ENCODE assay signal across 8 cellular contexts in the genomic region with DNA sequence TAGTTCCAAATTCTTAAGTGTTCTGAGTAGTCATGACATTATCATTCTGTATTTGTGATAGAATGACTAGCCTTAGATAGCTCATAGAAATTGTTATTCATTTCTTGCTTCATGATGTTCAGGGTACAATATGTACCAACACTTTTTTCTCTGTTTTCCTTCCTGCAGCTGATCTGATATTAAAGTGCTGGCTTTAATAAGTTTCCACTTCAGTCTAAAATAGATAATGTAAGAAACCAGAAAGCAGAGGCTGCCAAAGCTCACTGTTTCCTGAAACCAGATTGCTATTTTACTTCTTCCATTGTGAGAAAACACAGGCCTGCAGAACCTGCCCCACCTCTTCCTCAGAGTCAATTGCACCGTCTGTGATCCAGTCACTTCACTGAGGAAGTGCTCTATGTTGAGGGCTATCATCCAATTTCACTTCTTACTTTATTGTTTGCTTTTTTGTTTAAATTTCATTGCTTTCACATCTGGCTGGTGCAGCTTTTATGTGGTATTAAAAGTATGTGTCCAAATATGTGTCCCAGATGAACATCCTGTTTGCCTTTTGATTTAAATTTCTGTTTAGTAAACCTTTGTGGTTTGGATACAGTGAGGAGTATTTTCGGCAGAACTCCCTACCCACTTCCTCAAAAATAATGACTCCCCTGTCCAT.
DNase-seq lines count a peak whose midpoint lies in the region; ATAC-seq and TF ChIP-seq lines count a peak whose summit lies in the region.

No MANE protein-coding gene starts in this region.

- TF ChIP-seq CTCF in body of pancreas (IDR thresholded peaks at IDR 0.05): no peak

- no peaks in the 10 kb centered on the region for H3K27me3 ChIP-seq in body of pancreas

- H3K4me3 ChIP-seq in body of pancreas: no peak overlapping the region

- ATAC-seq in GM18499 (IDR thresholded peaks at IDR 0.05; ENCODE audit: insufficient read depth, unreplicated experiment): peak; percentile 56
- ATAC-seq in HG03432 (IDR thresholded peaks at IDR 0.05; ENCODE audit: unreplicated experiment): peak; percentile 83
- peak; percentile 85 for ATAC-seq in body of pancreas

- H3K27ac ChIP-seq in body of pancreas: peak overlapping the region in 2 of 4 donors; percentile 34 to 49

- intact Hi-C loops in body of pancreas (cut with DNase I) (no loop called here), posterior cingulate gyrus (cut with DNase I) (no loop called here)

- no peaks in the 10 kb centered on the region for H3K4me1 ChIP-seq in body of pancreas

- no peaks in the 10 kb centered on the region for H3K9me3 ChIP-seq in body of pancreas

- no peak for TF ChIP-seq POLR2A in body of pancreas (IDR thresholded peaks at IDR 0.05)

- WGBS in body of pancreas, 2 donors: 16 to 31% methylated on average over 2 of the region's 2 CpGs

- DNase-seq in body of pancreas (peak in 3 of 4 donors; percentile 22 to 58 (median 38)), medulla oblongata (ENCODE audit: extremely low spot score) (peak; percentile 60), cerebellar cortex (ENCODE audit: low spot score) (no peak), posterior cingulate gyrus (no peak)
- DNase-seq in activated CD4-positive, alpha-beta T cell treated with anti-CD3 and anti-CD28 coated beads, Interleukin-2, amount 50 U/mL, for 1 hour: no peak
- DNase-seq in activated CD8-positive, alpha-beta memory T cell treated with anti-CD3 and anti-CD28 coated beads for 24 hours: no peak

- no peaks in the 10 kb centered on the region for H3K36me3 ChIP-seq in body of pancreas (replicated peaks in 1 of 2; ENCODE audit: insufficient read depth in 1 of 2, low read depth in 2 of 2)

Comparison
In these comparisons a context has a peak if more than half of its experiments do, and no peak if none do; other contexts are left out.
1. DNase-seq: peak in body of pancreas (3 of 4) and medulla oblongata (single experiment); none in cerebellar cortex (single experiment), posterior cingulate gyrus (0 of 10), activated CD4-positive, alpha-beta T cell treated with anti-CD3 and anti-CD28 coated beads, Interleukin-2, amount 50 U/mL, for 1 hour (single experiment) and activated CD8-positive, alpha-beta memory T cell treated with anti-CD3 and anti-CD28 coated beads for 24 hours (single experiment).
2. Peak in every context shown above with its lines, with median percentiles within 50 percentile points of each other: ATAC-seq.